ENCODE assay signal across 23 cellular contexts in genomic region chr3:23864954-23865353, GRCh38. TPM values are rescaled to one million over a fixed set of nuclear protein-coding genes. Genes with fewer than 3 reads are reported as not detected.
A peak's percentile ranks its signal among the peaks of the same experiment; 100 is the strongest.
DNase-seq lines count a peak whose midpoint lies in the region; ATAC-seq, FAIRE-seq and TF ChIP-seq lines count a peak whose summit lies in the region.
"Had no signal": no experiment of that assay in that cellular context is flagged by ENCODE, and none has a peak within 500 bp of the region (broad histone marks: within the 10 kb centered on the region; RNA-seq: fewer than 3 reads in every experiment).

No MANE protein-coding gene starts in this region.

- peak overlapping the region; percentile 64 for H3K27ac Mint-ChIP-seq in nephron progenitor cell

- H3K36me3 ChIP-seq in GM12878 (ENCODE audit: control insufficient read depth in 2 of 2, insufficient read depth in 2 of 2, low read length in 1 of 2) = peaks cover 5 to 11% of the 10 kb centered on the region in 2 experiments; a peak in 2 of 4 replicates
- H3K36me3 ChIP-seq in left ventricle myocardium inferior = no peaks in the 10 kb centered on the region
- no peaks in the 10 kb centered on the region for H3K36me3 ChIP-seq in smooth muscle cell (ENCODE audit: low read depth)

- SMC1A ChIA-PET in GM12878 (lab: Charles Lee; ENCODE audit: uncharacterized antibody, unreplicated experiment) = interaction anchor here (1.0 to 4.0 kb wide), 11 partner anchors 9 to 206 kb away, joined by 3 to 52 read pairs (median 5); no protein-coding TSS in a partner anchor

- peaks cover 2% of the 10 kb centered on the region for H3K9me3 Mint-ChIP-seq in nephron progenitor cell

- no peak for TF ChIP-seq POLR2A in GM12878 (IDR thresholded peaks at IDR 0.05; ENCODE audit: low read depth, low read length)

- BruUV-seq in GM12878 (replicated peaks; lab: Mats Ljungman, UMichigan) = no TSS peak

- FAIRE-seq in GM12878 (lab: Jason Lieb, UNC) = no peak
- FAIRE-seq: A204.1 had no signal

- H3K9ac ChIP-seq in GM12878 (ENCODE audit: control insufficient read depth, insufficient read depth, low read length) (no peak overlapping the region), smooth muscle cell (ENCODE audit: low read depth) (no peak overlapping the region)
- H3K9ac ChIP-seq: parathyroid adenoma had no signal

- peaks cover 41% of the 10 kb centered on the region for H3K36me3 Mint-ChIP-seq in nephron progenitor cell (ENCODE audit: low read depth)

- intact Hi-C loops in GM12878 (cut with micrococcal nuclease; ENCODE audit: unreplicated experiment) = loop anchor here (5.0 kb wide), 2 partner anchors 33 to 58 kb away; partner anchors contain the start of gene UBE2E1
- intact Hi-C loops in left ventricle myocardium inferior (cut with micrococcal nuclease) = no loop called here

- peak overlapping the region; percentile 70 for H3K4me2 ChIP-seq in GM12878 (ENCODE audit: control insufficient read depth, insufficient read depth)
- no peak overlapping the region for H3K4me2 ChIP-seq in smooth muscle cell
- H3K4me2 ChIP-seq: hepatocyte had no signal

- H3K4me3 ChIP-seq in GM12878 (no peak overlapping the region), left ventricle myocardium inferior (no peak overlapping the region), smooth muscle cell (no peak overlapping the region)
- H3K4me3 ChIP-seq: hepatocyte had no signal

- no peak overlapping the region for H2AFZ ChIP-seq in GM12878 (ENCODE audit: control insufficient read depth, low read depth, low read length)
- H2AFZ ChIP-seq in smooth muscle cell (ENCODE audit: low read depth) = no peak overlapping the region
- H2AFZ ChIP-seq: hepatocyte, parathyroid adenoma had no signal

- no peaks in the 10 kb centered on the region for H3K27me3 Mint-ChIP-seq in nephron progenitor cell (ENCODE audit: low read depth, poor library complexity)

- DNase-seq in Ammon's horn (ENCODE audit: low spot score) (peak; percentile 28), GM12878 (ENCODE audit: low read depth, low spot score) (no peak), left ventricle myocardium inferior (no peak), nephron progenitor cell (no peak), smooth muscle cell (lab: John Stamatoyannopoulos, UW; ENCODE audit: unreplicated experiment) (no peak), NCI-H226 (no peak)
- DNase-seq: activated naive CD4-positive, alpha-beta T cell treated with anti-CD3 and anti-CD28 coated beads, Interleukin-2, amount 50 U/mL, for 16 hours; activated T-cell treated with anti-CD3 and anti-CD28 coated beads, Interleukin-2, amount 50 U/mL, for 1 hour; brain microvascular endothelial cell; DMS153; H7; NCI-H146; NCI-H2227 treated with DMSO at 0.1 percent for 48 hours; NK-92 treated with Interleukin-12 subunit alpha and Interleukin-12 subunit beta, amount 100 ng/mL, for 24 hours; RPMI8226; stimulated activated CD4-positive, alpha-beta T cell treated with anti-CD3 and anti-CD28 coated beads, Interleukin-12 subunit alpha, Interleukin-12 subunit beta, amount 100 ng/mL, for 4 hours; SW 1271; trophoblast cell had no signal

- H3K27me3 ChIP-seq in GM12878 (replicated peaks in 1 of 2; ENCODE audit: control insufficient read depth in 2 of 2, insufficient read depth in 2 of 2, low read length in 1 of 2) (no peaks in the 10 kb centered on the region), left ventricle myocardium inferior (ENCODE audit: low read depth) (no peaks in the 10 kb centered on the region), smooth muscle cell (ENCODE audit: low read depth) (no peaks in the 10 kb centered on the region)
- H3K27me3 ChIP-seq: brain microvascular endothelial cell, hepatocyte had no signal

- RAD21 ChIA-PET in GM12878 (lab: Charles Lee; ENCODE audit: unreplicated experiment) = interaction anchor here (1.0 to 3.2 kb wide), 9 partner anchors 28 to 216 kb away, joined by 3 to 25 read pairs (median 9); no protein-coding TSS in a partner anchor

- POLR2A ChIA-PET in GM12878 (lab: Charles Lee) = interaction anchor here (0.5 to 1.5 kb wide), 4 partner anchors 28 to 52 kb away, joined by 3 read pairs; partner anchors contain the start of genes NKIRAS1 and RPL15

- in situ Hi-C loops in GM12878 (cut with MboI) = no loop called here

- H3K27ac ChIP-seq in GM12878 (ENCODE audit: control insufficient read depth, insufficient read depth) (peak overlapping the region; percentile 23; the same call in 1 of the 2 replicates), left ventricle myocardium inferior (replicated peaks) (peak overlapping the region; percentile 82), smooth muscle cell (ENCODE audit: low read depth) (no peak overlapping the region)
- H3K27ac ChIP-seq: brain microvascular endothelial cell, parathyroid adenoma had no signal

- H3K79me2 ChIP-seq in GM12878 (ENCODE audit: control insufficient read depth, insufficient read depth, low read length) (peaks cover 83% of the 10 kb centered on the region), smooth muscle cell (ENCODE audit: low read depth) (peaks cover 85% of the 10 kb centered on the region)

- TF ChIP-seq EP300 in GM12878 (IDR thresholded peaks at IDR 0.05; ENCODE audit: borderline replicate concordance in 1 of 2, control insufficient read depth in 1 of 2, low read depth in 2 of 2, low read length in 2 of 2) = no peak

- H3K9me3 ChIP-seq in GM12878 (replicated peaks; ENCODE audit: control insufficient read depth, insufficient read depth, low read length) (no peaks in the 10 kb centered on the region), left ventricle myocardium inferior (replicated peaks) (no peaks in the 10 kb centered on the region), smooth muscle cell (replicated peaks; ENCODE audit: low read depth) (no peaks in the 10 kb centered on the region)

- peak; percentile 9 for ATAC-seq in GM12878
- no peak for ATAC-seq in HG03039 (IDR thresholded peaks at IDR 0.05; ENCODE audit: unreplicated experiment)
- no peak for ATAC-seq in GM19455 (IDR thresholded peaks at IDR 0.05; ENCODE audit: unreplicated experiment)

- TF ChIP-seq CTCF in GM12878 (IDR thresholded peaks at IDR 0.05 in 2 of 3, conservative IDR thresholded peaks at IDR 0.05 in 1 of 3; ENCODE audit: control insufficient read depth in 2 of 3, extremely low read depth in 1 of 3, insufficient read depth in 1 of 3, low read depth in 3 of 3, low read length in 3 of 3) (no peak), left ventricle myocardium inferior (IDR thresholded peaks at IDR 0.05; ENCODE audit: borderline replicate concordance) (no peak), nephron progenitor cell (IDR thresholded peaks at IDR 0.05) (no peak), smooth muscle cell (IDR thresholded peaks at IDR 0.05; ENCODE audit: borderline replicate concordance, insufficient read depth, poor library complexity, severe bottlenecking) (no peak)

- CTCF ChIA-PET in GM12878 (lab: Yijun Ruan, JAX) = interaction anchor here (0.6 to 3.7 kb wide), 11 partner anchors 11 to 107 kb away, joined by 3 to 51 read pairs (median 6); no protein-coding TSS in a partner anchor

- peaks cover 22% of the 10 kb centered on the region for H3K4me1 ChIP-seq in GM12878 (ENCODE audit: control insufficient read depth, insufficient read depth, low read length)
- H3K4me1 ChIP-seq in left ventricle myocardium inferior = peaks cover 92% of the 10 kb centered on the region
- H3K4me1 ChIP-seq in smooth muscle cell (ENCODE audit: low read depth) = peaks cover 24% of the 10 kb centered on the region

- no peak for TF ChIP-seq RAD21 in GM12878 (IDR thresholded peaks at IDR 0.05; ENCODE audit: insufficient read depth, low read depth, low read length)

- 100% methylated on average over 1 of the region's 1 CpG for WGBS in GM12878 (ENCODE audit: insufficient coverage, insufficient replicate concordance, low lambda C conversion rate, missing lambda C conversion rate)
- 91% methylated on average over 1 of the region's 1 CpG for WGBS in smooth muscle cell (ENCODE audit: low lambda C conversion rate)

- H4K20me1 ChIP-seq in GM12878 (ENCODE audit: control insufficient read depth, insufficient read depth) (no peaks in the 10 kb centered on the region; the same call in 1 of the 2 replicates), smooth muscle cell (ENCODE audit: low read depth) (peaks cover 97% of the 10 kb centered on the region)

- peaks cover 7% of the 10 kb centered on the region for H3F3A ChIP-seq in smooth muscle cell (ENCODE audit: low read depth)

- peaks cover 82% of the 10 kb centered on the region for H3K4me1 Mint-ChIP-seq in nephron progenitor cell

- H3K4me3 Mint-ChIP-seq in nephron progenitor cell = peak overlapping the region; percentile 76

RNA-seq across cellular contexts. Expression of gene NKIRAS1, which starts 51.8 kb away (rescaled TPM):
- 9.3 and 10.1 TPM in 2 replicates for total RNA-seq in GM12878 (2013; cell fraction: nucleolus; rRNA removed)
- total RNA-seq in GM12878 (2014; rRNA removed) = 11.4 and 11.5 TPM in 2 replicates
- total RNA-seq in GM12878 (2014; rRNA removed; fragmentation: Illumina TruSeq; extraction: Trizol) = 13.8 and 14.2 TPM in 2 replicates
- total RNA-seq in GM12878 (2021) = 7.1 and 7.2 TPM in 2 replicates
- 5.1 TPM for polyA plus RNA-seq in GM12878 (2011; ENCODE audit: low read depth)
- 7.9 and 12.9 TPM in 2 replicates for polyA plus RNA-seq in GM12878 (2011; rRNA removed)
- polyA plus RNA-seq in GM12878 (2011; cell fraction: cytosol; rRNA removed) = 3.0 and 3.6 TPM in 2 replicates
- 2.7 and 4.1 TPM in 2 replicates for polyA plus RNA-seq in GM12878 (2011; cell fraction: nucleus; rRNA removed)
- 7.6 and 10.4 TPM in 2 replicates for polyA plus RNA-seq in GM12878 (2012)
- 12.4 and 14.1 TPM in 2 replicates for polyA plus RNA-seq in GM12878 (2014; fragmentation: Illumina TruSeq; extraction: Trizol)
- 10 to 100 TPM in 1 of 2 experiments, 1 to 10 TPM in 1; 8.9 to 10.2 TPM for polyA plus RNA-seq in GM12878 (2014; fragmentation: Nextera tagmentation; extraction: Ambion mirVana)
- 6.9 and 9.1 TPM in 2 replicates for polyA plus RNA-seq in GM12878 (2014; rRNA removed)
- polyA plus RNA-seq in GM12878 (2016; fragmentation: Nextera tagmentation; extraction: Ambion mirVana) = 10 to 100 TPM; 13.6 to 17.9 TPM
- polyA minus RNA-seq in GM12878 (2011; rRNA and poly(A)+ RNA removed) = 3.2 and 3.6 TPM in 2 replicates
- polyA minus RNA-seq in GM12878 (2011; cell fraction: cytosol; rRNA and poly(A)+ RNA removed) = 2.3 and 3.5 TPM in 2 replicates
- polyA minus RNA-seq in GM12878 (2011; cell fraction: nucleus; rRNA and poly(A)+ RNA removed) = 3.3 and 4.6 TPM in 2 replicates
- total RNA-seq in left ventricle myocardium inferior = 20.8 TPM
- total RNA-seq in smooth muscle cell = 15.5 and 17.1 TPM in 2 replicates
- 14.9 and 15.3 TPM in 2 replicates for polyA plus RNA-seq in smooth muscle cell

RNA-seq across cellular contexts. Expression of gene RPL15, which starts 52.0 kb away (rescaled TPM):
- total RNA-seq in GM12878 (2013; cell fraction: nucleolus; rRNA removed) = 393 and 399 TPM in 2 replicates
- total RNA-seq in GM12878 (2014; rRNA removed) (3,114 and 3,350 TPM in 2 replicates), GM12878 (2014; rRNA removed; fragmentation: Illumina TruSeq; extraction: Trizol) (3,391 and 3,433 TPM in 2 replicates), GM12878 (2021) (2,942 and 3,030 TPM in 2 replicates), left ventricle myocardium inferior (915 TPM), smooth muscle cell (2,505 and 2,593 TPM in 2 replicates)
- polyA plus RNA-seq in GM12878 (2011; ENCODE audit: low read depth) = 8,530 TPM
- polyA plus RNA-seq in GM12878 (2011; rRNA removed) (3,424 and 4,734 TPM in 2 replicates), GM12878 (2014; fragmentation: Illumina TruSeq; extraction: Trizol) (2,502 and 4,642 TPM in 2 replicates), GM12878 (2014; fragmentation: Nextera tagmentation; extraction: Ambion mirVana) (over 10,000 TPM in 1 of 2 experiments, 1,000 to 10,000 TPM in 1; 6,967 to 10,761 TPM), GM12878 (2014; rRNA removed) (5,703 and 6,539 TPM in 2 replicates), GM12878 (2016; fragmentation: Nextera tagmentation; extraction: Ambion mirVana) (1,000 to 10,000 TPM; 2,885 to 2,955 TPM), smooth muscle cell (1,471 and 1,491 TPM in 2 replicates)
- polyA plus RNA-seq in GM12878 (2011; cell fraction: cytosol; rRNA removed) = 6,238 and 7,908 TPM in 2 replicates
- 1,866 and 2,228 TPM in 2 replicates for polyA plus RNA-seq in GM12878 (2011; cell fraction: nucleus; rRNA removed)
- polyA plus RNA-seq in GM12878 (2012) = 4,230 and 5,312 TPM in 2 replicates
- 1,568 and 2,412 TPM in 2 replicates for polyA minus RNA-seq in GM12878 (2011; rRNA and poly(A)+ RNA removed)
- polyA minus RNA-seq in GM12878 (2011; cell fraction: cytosol; rRNA and poly(A)+ RNA removed) = 797 and 891 TPM in 2 replicates
- 234 and 300 TPM in 2 replicates for polyA minus RNA-seq in GM12878 (2011; cell fraction: nucleus; rRNA and poly(A)+ RNA removed)

RNA-seq across cellular contexts. Expression of gene UBE2E1, which starts 59.2 kb away (rescaled TPM):
- 149 and 156 TPM in 2 replicates for total RNA-seq in GM12878 (2013; cell fraction: nucleolus; rRNA removed)
- total RNA-seq in GM12878 (2014; rRNA removed) = 110 and 129 TPM in 2 replicates
- 230 and 236 TPM in 2 replicates for total RNA-seq in GM12878 (2014; rRNA removed; fragmentation: Illumina TruSeq; extraction: Trizol)
- 162 and 167 TPM in 2 replicates for total RNA-seq in GM12878 (2021)
- polyA plus RNA-seq in GM12878 (2011; ENCODE audit: low read depth) = 122 TPM
- 425 and 698 TPM in 2 replicates for polyA plus RNA-seq in GM12878 (2011; rRNA removed)
- polyA plus RNA-seq in GM12878 (2011; cell fraction: cytosol; rRNA removed) = 160 and 172 TPM in 2 replicates
- polyA plus RNA-seq in GM12878 (2011; cell fraction: nucleus; rRNA removed) = 186 and 224 TPM in 2 replicates
- 192 and 242 TPM in 2 replicates for polyA plus RNA-seq in GM12878 (2012)
- polyA plus RNA-seq in GM12878 (2014; fragmentation: Illumina TruSeq; extraction: Trizol) = 282 and 450 TPM in 2 replicates
- 100 to 1,000 TPM; 113 to 128 TPM for polyA plus RNA-seq in GM12878 (2014; fragmentation: Nextera tagmentation; extraction: Ambion mirVana)
- 159 and 202 TPM in 2 replicates for polyA plus RNA-seq in GM12878 (2014; rRNA removed)
- 10 to 100 TPM; 18.7 to 21.8 TPM for polyA plus RNA-seq in GM12878 (2016; fragmentation: Nextera tagmentation; extraction: Ambion mirVana)
- polyA minus RNA-seq in GM12878 (2011; rRNA and poly(A)+ RNA removed) = 126 and 154 TPM in 2 replicates
- polyA minus RNA-seq in GM12878 (2011; cell fraction: cytosol; rRNA and poly(A)+ RNA removed) = 57.1 and 82.3 TPM in 2 replicates
- polyA minus RNA-seq in GM12878 (2011; cell fraction: nucleus; rRNA and poly(A)+ RNA removed) = 84.7 and 98.8 TPM in 2 replicates
- 65.0 TPM for total RNA-seq in left ventricle myocardium inferior
- total RNA-seq in smooth muscle cell = 128 and 142 TPM in 2 replicates
- 13.3 and 17.9 TPM in 2 replicates for polyA plus RNA-seq in smooth muscle cell
